In genomic region chr5:38780950-38781349, GRCh38 we compare ENCODE assay signal across 9 cellular contexts.
DNase-seq lines count a peak whose midpoint lies in the region; ATAC-seq, FAIRE-seq and TF ChIP-seq lines count a peak whose summit lies in the region.
"Had no signal": no experiment of that assay in that cellular context is flagged by ENCODE, and none has a peak within 500 bp of the region (broad histone marks: within the 10 kb centered on the region; RNA-seq: fewer than 3 reads in every experiment).

No MANE protein-coding gene starts in this region.

- no peak for FAIRE-seq in K562 (lab: Jason Lieb, UNC)
- FAIRE-seq in urothelium cell line (lab: Jason Lieb, UNC): no peak

- no peak overlapping the region for H3K4me2 ChIP-seq in K562 (ENCODE audit: insufficient read depth, low read length)

- no peak overlapping the region for H2AFZ ChIP-seq in K562 (ENCODE audit: low read depth, low read length)

- TF ChIP-seq CTCF in K562 (IDR thresholded peaks at IDR 0.05 in 2 of 3, conservative IDR thresholded peaks at IDR 0.05 in 1 of 3; ENCODE audit: insufficient read depth in 2 of 3, low read depth in 1 of 3, low read length in 3 of 3): no peak

- WGBS in K562 (ENCODE audit: insufficient coverage, low coverage, missing lambda C conversion rate): 0% methylated on average over 2 of the region's 2 CpGs

- no peaks in the 10 kb centered on the region for H3K36me3 ChIP-seq in K562 (ENCODE audit: control insufficient read depth, insufficient read depth, low read length)

- TF ChIP-seq RAD21 in K562 (CRISPR knock-in tag; conservative IDR thresholded peaks at IDR 0.05 in 1 of 2, IDR thresholded peaks at IDR 0.05 in 1 of 2): no peak

- H3K79me2 ChIP-seq in K562 (ENCODE audit: control insufficient read depth, insufficient read depth, low read length): no peaks in the 10 kb centered on the region

- H4K20me1 ChIP-seq in K562 (replicated peaks; ENCODE audit: control insufficient read depth, insufficient read depth, low read length): no peaks in the 10 kb centered on the region

- no peaks in the 10 kb centered on the region for H3K27me3 ChIP-seq in K562 (ENCODE audit: control insufficient read depth in 2 of 2, insufficient read depth in 2 of 2, low read length in 2 of 2)

- TF ChIP-seq EP300 in K562 (IDR thresholded peaks at IDR 0.05; ENCODE audit: low read length): no peak

- CTCF ChIA-PET in K562 (lab: Yijun Ruan, JAX; ENCODE audit: low intra/inter-chr PET ratio): no interaction called here

- no peak for TF ChIP-seq POLR2A in K562 (conservative IDR thresholded peaks at IDR 0.05)

- no peak overlapping the region for H3K9ac ChIP-seq in K562 (ENCODE audit: insufficient read depth in 1 of 2, low read depth in 2 of 2, low read length in 2 of 2)

- H3K27ac ChIP-seq in K562 (ENCODE audit: extremely low read depth, low read depth, low read length): no peak overlapping the region

- ATAC-seq in Right ventricle myocardium inferior (peak; percentile 76), K562 (no peak), GM19324 (IDR thresholded peaks at IDR 0.05; ENCODE audit: low FRiP score, unreplicated experiment) (no peak), GM18870 (IDR thresholded peaks at IDR 0.05; ENCODE audit: unreplicated experiment) (no peak)

- H3K4me1 ChIP-seq in K562 (replicated peaks in 1 of 2; ENCODE audit: control insufficient read depth in 2 of 2, insufficient read depth in 2 of 2, low read length in 2 of 2): no peaks in the 10 kb centered on the region

- POLR2A ChIA-PET in K562 (lab: Yijun Ruan, JAX): no interaction called here

- BruUV-seq in K562 (replicated peaks; lab: Mats Ljungman, UMichigan): no TSS peak

- in situ Hi-C loops in K562 (cut with MboI): no loop called here

- DNase-seq in Right ventricle myocardium inferior (ENCODE audit: missing footprints) (peak; percentile 68), cardiac septum (ENCODE audit: low spot score) (no peak), K562 (ENCODE audit: extremely low read depth in 1 of 4, low spot score in 3 of 4) (peak in 1 of 4 experiments; percentile 17), kidney glomerular epithelial cell (lab: John Stamatoyannopoulos, UW) (peak; percentile 17), urothelium cell line (ENCODE audit: low spot score) (peak; percentile 53), activated T-cell treated with anti-CD3 and anti-CD28 coated beads for 4 hours (no peak)
- DNase-seq: activated effector memory CD4-positive, alpha-beta T cell treated with Interleukin-2 at 50 U/mL for 16 hours had no signal

- no peak overlapping the region for H3K4me3 ChIP-seq in K562

- H3K9me1 ChIP-seq in K562 (ENCODE audit: control insufficient read depth, insufficient read depth, low read length): no peaks in the 10 kb centered on the region

- H3K9me3 ChIP-seq in K562 (replicated peaks; ENCODE audit: control insufficient read depth, insufficient read depth, low read depth, low read length): no peaks in the 10 kb centered on the region

- intact Hi-C loops in Right ventricle myocardium inferior (cut with DNase I): no loop called here
- intact Hi-C loops in cardiac septum (cut with DNase I): no loop called here
- intact Hi-C loops in K562 (cut with micrococcal nuclease): no loop called here

TF ChIP-seq in K562, 482 proteins besides CTCF, POLR2A, EP300 and RAD21:
- TF ChIP-seq ZNF695 (CRISPR knock-in tag; IDR thresholded peaks at IDR 0.05): no peak
- peak; percentile 90 for TF ChIP-seq NFIC (IDR thresholded peaks at IDR 0.05)
- TF ChIP-seq ZNF316 (IDR thresholded peaks at IDR 0.05): 0 out of 2 replicates have a peak, but pooled peaks have one; percentile 9
- peak; percentile 19; the same call in 1 of the 2 replicates for TF ChIP-seq C11orf30 (IDR thresholded peaks at IDR 0.05; ENCODE audit: low read depth)
- TF ChIP-seq NFIX (CRISPR knock-in tag; IDR thresholded peaks at IDR 0.05; ENCODE audit: low read depth): peak; percentile 48; the same call in 1 of the 2 replicates

Comparison
In these comparisons a context has a peak if more than half of its experiments do, and no peak if none do; other contexts are left out.
1. DNase-seq: peak in Right ventricle myocardium inferior (single experiment), kidney glomerular epithelial cell (single experiment) and urothelium cell line (single experiment); none in cardiac septum (single experiment) and activated T-cell treated with anti-CD3 and anti-CD28 coated beads for 4 hours (single experiment).